ENCODE assay signal across 13 cellular contexts in genomic region chr10:46020344-46020656, GRCh38. TPM values are rescaled to one million over a fixed set of nuclear protein-coding genes. Genes with fewer than 3 reads are reported as not detected.
A peak's percentile ranks its signal among the peaks of the same experiment; 100 is the strongest.
DNase-seq lines count a peak whose midpoint lies in the region; ATAC-seq and TF ChIP-seq lines count a peak whose summit lies in the region.
"Had no signal": no experiment of that assay in that cellular context is flagged by ENCODE, and none has a peak within 500 bp of the region (broad histone marks: within the 10 kb centered on the region; RNA-seq: fewer than 3 reads in every experiment).

No MANE protein-coding gene starts in this region.

- no peaks in the 10 kb centered on the region; the same call in 1 of the 2 replicates for H4K20me1 ChIP-seq in OCI-LY1 (ENCODE audit: insufficient read depth, low read length)
- peaks cover 42% of the 10 kb centered on the region for H4K20me1 ChIP-seq in neural progenitor cell (ENCODE audit: low read depth)

- H3K4me2 ChIP-seq in OCI-LY1 (ENCODE audit: low read length) (peak overlapping the region; percentile 69), neural progenitor cell (no peak overlapping the region)

- H3F3A ChIP-seq in OCI-LY1 (ENCODE audit: insufficient read depth, low read length) (no peaks in the 10 kb centered on the region), neural progenitor cell (ENCODE audit: low read depth) (peaks cover 15% of the 10 kb centered on the region)

- TF ChIP-seq CTCF in OCI-LY1 (IDR thresholded peaks at IDR 0.05; ENCODE audit: low read length) (no peak), esophagus muscularis mucosa (IDR thresholded peaks at IDR 0.05) (no peak), BE2C (IDR thresholded peaks at IDR 0.05; ENCODE audit: low read depth, low read length) (no peak), neural progenitor cell (IDR thresholded peaks at IDR 0.05) (no peak)

- H3K9me3 ChIP-seq in OCI-LY1 (ENCODE audit: low read length) (no peaks in the 10 kb centered on the region), esophagus muscularis mucosa (no peaks in the 10 kb centered on the region), BE2C (no peaks in the 10 kb centered on the region), neural progenitor cell (ENCODE audit: low read depth) (no peaks in the 10 kb centered on the region)
- H3K9me3 ChIP-seq: thyroid gland had no signal

- intact Hi-C loops in esophagus muscularis mucosa (cut with DNase I) = no loop called here

- DNase-seq in esophagus muscularis mucosa (ENCODE audit: extremely low spot score) (no peak), BE2C (no peak), amygdala (lab: John Stamatoyannopoulos, UW) (no peak), NCI-H526 treated with DMSO at 0.1 percent for 48 hours (lab: John Stamatoyannopoulos, UW) (no peak), neural progenitor cell (ENCODE audit: low spot score) (no peak)
- no peak for DNase-seq in natural killer cell treated with Interleukin-12 subunit alpha and Interleukin-12 subunit beta and Interleukin-15 and Interleukin-18, amount 100 ng/mL, for 72 hours (ENCODE audit: low spot score)
- DNase-seq: activated CD4-positive, alpha-beta memory T cell treated with anti-CD3 and anti-CD28 coated beads, Interleukin-2, amount 10 ng/mL, durations not matched to agents 7 days and 5 days; immature natural killer cell; NCI-H146 had no signal

- H3K9ac ChIP-seq in OCI-LY1 (ENCODE audit: low read length) (peak overlapping the region; percentile 41), neural progenitor cell (no peak overlapping the region)

- no peak overlapping the region for H3K4me3 ChIP-seq in ACC112 (ENCODE audit: low read depth, low read length)
- H3K4me3 ChIP-seq in OCI-LY1 (ENCODE audit: low read depth, low read length, poor library complexity, severe bottlenecking) = peak overlapping the region; percentile 40
- H3K4me3 ChIP-seq in esophagus muscularis mucosa = no peak overlapping the region
- no peak overlapping the region for H3K4me3 ChIP-seq in BE2C (ENCODE audit: low read depth, low read length)
- H3K4me3 ChIP-seq in neural progenitor cell = no peak overlapping the region
- H3K4me3 ChIP-seq: thyroid gland had no signal

- no peaks in the 10 kb centered on the region for H3K9me3 Mint-ChIP-seq in natural killer cell treated with Interleukin-12 subunit alpha and Interleukin-12 subunit beta and Interleukin-15 and Interleukin-18, amount 100 ng/mL, for 72 hours
- H3K9me3 Mint-ChIP-seq in neural progenitor cell = no peaks in the 10 kb centered on the region
- H3K9me3 Mint-ChIP-seq: activated CD4-positive, alpha-beta memory T cell treated with anti-CD3 and anti-CD28 coated beads, Interleukin-2, amount 10 ng/mL, durations not matched to agents 7 days and 5 days; immature natural killer cell had no signal

- peaks cover 59 to 63% of the 10 kb centered on the region in 2 donors for H3K4me1 Mint-ChIP-seq in natural killer cell treated with Interleukin-12 subunit alpha and Interleukin-12 subunit beta and Interleukin-15 and Interleukin-18, amount 100 ng/mL, for 72 hours (ENCODE audit: low read depth in 2 of 2)
- peaks cover 12% of the 10 kb centered on the region for H3K4me1 Mint-ChIP-seq in neural progenitor cell

- H2AFZ ChIP-seq in ACC112 (ENCODE audit: low read length, unreplicated experiment) = no peak overlapping the region
- no peak overlapping the region for H2AFZ ChIP-seq in OCI-LY1 (ENCODE audit: low read length)
- H2AFZ ChIP-seq in neural progenitor cell (replicated peaks) = no peak overlapping the region

- TF ChIP-seq EP300 in esophagus muscularis mucosa (IDR thresholded peaks at IDR 0.05) = no peak

- no peaks in the 10 kb centered on the region for H3K9me2 ChIP-seq in OCI-LY1 (ENCODE audit: low read depth, low read length)

- TF ChIP-seq POLR2A in esophagus muscularis mucosa (IDR thresholded peaks at IDR 0.05; ENCODE audit: low read depth) = no peak

- no peak for ATAC-seq in natural killer cell treated with Interleukin-12 subunit alpha and Interleukin-12 subunit beta and Interleukin-15 and Interleukin-18, amount 100 ng/mL, for 72 hours

- WGBS in esophagus muscularis mucosa = 71% methylated on average over 3 of the region's 3 CpGs

- H3K4me1 ChIP-seq in ACC112 (ENCODE audit: control insufficient read depth, insufficient read depth, low read length, unreplicated experiment) = peaks cover 67% of the 10 kb centered on the region
- peaks cover 52% of the 10 kb centered on the region for H3K4me1 ChIP-seq in OCI-LY1 (ENCODE audit: insufficient read depth, low read length, severe bottlenecking)
- peaks cover 69 to 100% (median 88%) of the 10 kb centered on the region in 4 donors for H3K4me1 ChIP-seq in esophagus muscularis mucosa
- no peaks in the 10 kb centered on the region for H3K4me1 ChIP-seq in BE2C
- H3K4me1 ChIP-seq in neural progenitor cell = no peaks in the 10 kb centered on the region

- H3K36me3 Mint-ChIP-seq in natural killer cell treated with Interleukin-12 subunit alpha and Interleukin-12 subunit beta and Interleukin-15 and Interleukin-18, amount 100 ng/mL, for 72 hours = no peaks in the 10 kb centered on the region
- peaks cover 2% of the 10 kb centered on the region for H3K36me3 Mint-ChIP-seq in neural progenitor cell

- no peaks in the 10 kb centered on the region for H3K27me3 ChIP-seq in ACC112 (ENCODE audit: insufficient read depth, low read length)
- H3K27me3 ChIP-seq in OCI-LY1 (ENCODE audit: insufficient read depth, low read length) = no peaks in the 10 kb centered on the region
- H3K27me3 ChIP-seq in esophagus muscularis mucosa = no peaks in the 10 kb centered on the region
- H3K27me3 ChIP-seq in BE2C = no peaks in the 10 kb centered on the region
- no peaks in the 10 kb centered on the region for H3K27me3 ChIP-seq in neural progenitor cell
- H3K27me3 ChIP-seq: thyroid gland had no signal

- no peaks in the 10 kb centered on the region for H3K27me3 Mint-ChIP-seq in natural killer cell treated with Interleukin-12 subunit alpha and Interleukin-12 subunit beta and Interleukin-15 and Interleukin-18, amount 100 ng/mL, for 72 hours
- H3K27me3 Mint-ChIP-seq in neural progenitor cell (ENCODE audit: insufficient read depth, low read depth) = no peaks in the 10 kb centered on the region
- H3K27me3 Mint-ChIP-seq: activated CD4-positive, alpha-beta memory T cell treated with anti-CD3 and anti-CD28 coated beads, Interleukin-2, amount 10 ng/mL, durations not matched to agents 7 days and 5 days had no signal

- H3K36me3 ChIP-seq in ACC112 (ENCODE audit: insufficient read depth, low read length) = peaks cover 8% of the 10 kb centered on the region; the same call in 1 of the 2 replicates
- H3K36me3 ChIP-seq in OCI-LY1 (ENCODE audit: insufficient read depth, low read length) = peaks cover 19% of the 10 kb centered on the region; the same call in 1 of the 2 replicates
- peaks cover 0 to 13% (median 11%) of the 10 kb centered on the region in 4 donors for H3K36me3 ChIP-seq in esophagus muscularis mucosa
- H3K36me3 ChIP-seq in BE2C = peaks cover 10% of the 10 kb centered on the region
- no peaks in the 10 kb centered on the region for H3K36me3 ChIP-seq in neural progenitor cell
- H3K36me3 ChIP-seq: thyroid gland had no signal

- H3K27ac ChIP-seq in ACC112 (ENCODE audit: low read depth, low read length) = peak overlapping the region; percentile 93
- H3K27ac ChIP-seq in OCI-LY1 (ENCODE audit: low read depth, low read length, poor library complexity, severe bottlenecking) = peak overlapping the region; percentile 90
- H3K27ac ChIP-seq in esophagus muscularis mucosa (replicated peaks in 1 of 4) = peak overlapping the region in 3 of 4 donors; percentile 8 to 24 (median 21)
- H3K27ac ChIP-seq in neural progenitor cell = no peak overlapping the region

- peak overlapping the region; percentile 64 to 85 for H3K27ac Mint-ChIP-seq in natural killer cell treated with Interleukin-12 subunit alpha and Interleukin-12 subunit beta and Interleukin-15 and Interleukin-18, amount 100 ng/mL, for 72 hours
- H3K27ac Mint-ChIP-seq in neural progenitor cell = no peak overlapping the region

- H3K79me2 ChIP-seq in ACC112 (ENCODE audit: control insufficient read depth, insufficient read depth, low read length, unreplicated experiment) = peaks cover 89% of the 10 kb centered on the region
- H3K79me2 ChIP-seq in OCI-LY1 (ENCODE audit: insufficient read depth, low read length) = peaks cover 94% of the 10 kb centered on the region
- peaks cover 56% of the 10 kb centered on the region for H3K79me2 ChIP-seq in neural progenitor cell (ENCODE audit: low read depth)

- peak overlapping the region; percentile 73 for H3K4me3 Mint-ChIP-seq in natural killer cell treated with Interleukin-12 subunit alpha and Interleukin-12 subunit beta and Interleukin-15 and Interleukin-18, amount 100 ng/mL, for 72 hours
- H3K4me3 Mint-ChIP-seq in neural progenitor cell = no peak overlapping the region
- H3K4me3 Mint-ChIP-seq: activated CD4-positive, alpha-beta memory T cell treated with anti-CD3 and anti-CD28 coated beads, Interleukin-2, amount 10 ng/mL, durations not matched to agents 7 days and 5 days had no signal

RNA-seq across cellular contexts. Expression of gene NCOA4, which starts 10.1 kb away (rescaled TPM):
- total RNA-seq in esophagus muscularis mucosa (100 to 1,000 TPM; 147 to 170 (median 157) TPM), neural progenitor cell (ENCODE audit: low replicate concordance) (67.7 and 91.7 TPM in 2 replicates)
- 100 to 1,000 TPM; 101 to 129 TPM for total RNA-seq in natural killer cell treated with Interleukin-12 subunit alpha and Interleukin-12 subunit beta and Interleukin-15 and Interleukin-18, amount 100 ng/mL, for 72 hours
- polyA plus RNA-seq in BE2C (2012; ENCODE audit: insufficient read depth, insufficient read length, low read depth) = 67.3 TPM

RNA-seq across cellular contexts. Expression of gene MSMB, which starts 25.8 kb away (rescaled TPM):
- total RNA-seq in esophagus muscularis mucosa (not detected), neural progenitor cell (ENCODE audit: low replicate concordance) (not detected in 2 replicates)
- total RNA-seq in natural killer cell treated with Interleukin-12 subunit alpha and Interleukin-12 subunit beta and Interleukin-15 and Interleukin-18, amount 100 ng/mL, for 72 hours = not detected
- not detected for polyA plus RNA-seq in BE2C (2012; ENCODE audit: insufficient read depth, insufficient read length, low read depth)
- total RNA-seq: activated CD4-positive, alpha-beta memory T cell treated with anti-CD3 and anti-CD28 coated beads, Interleukin-2, amount 10 ng/mL, durations not matched to agents 7 days and 5 days; astrocyte; thyroid gland had no signal
- polyA plus RNA-seq: immature natural killer cell had no signal

RNA-seq across cellular contexts. Expression of gene TIMM23, which starts 48.0 kb away (rescaled TPM):
- 10 to 100 TPM; 52.9 to 66.9 (median 57.7) TPM for total RNA-seq in esophagus muscularis mucosa
- 10 to 100 TPM; 71.6 to 80.1 TPM for total RNA-seq in natural killer cell treated with Interleukin-12 subunit alpha and Interleukin-12 subunit beta and Interleukin-15 and Interleukin-18, amount 100 ng/mL, for 72 hours
- polyA plus RNA-seq in BE2C (2012; ENCODE audit: insufficient read depth, insufficient read length, low read depth) = 124 TPM
- total RNA-seq in neural progenitor cell (ENCODE audit: low replicate concordance) = 74.1 and 85.4 TPM in 2 replicates
